8 cellular contexts compared by ENCODE assay signal in genomic region chr19:27792576-27793127, GRCh38.
DNase-seq lines count a peak whose midpoint lies in the region; ATAC-seq and TF ChIP-seq lines count a peak whose summit lies in the region.

No MANE protein-coding gene starts in this region.

- H3K9me3 ChIP-seq in breast epithelium (no peaks in the 10 kb centered on the region), mucosa of descending colon (no peaks in the 10 kb centered on the region)

- intact Hi-C loops in breast epithelium (cut with DNase I; ENCODE audit: low total_unique reads) (no loop called here), mucosa of descending colon (cut with DNase I, micrococcal nuclease) (no loop called here)

- peak overlapping the region; percentile 90 to 93 for H3K27ac ChIP-seq in breast epithelium

- no peak for ATAC-seq in stimulated activated naive CD8-positive, alpha-beta T cell treated with anti-CD3 and anti-CD28 coated beads, Interleukin-15, Interleukin-2, amounts not matched to agents 100 U/mL and 50 U/mL, for 24 hours
- ATAC-seq in mucosa of descending colon = no peak
- ATAC-seq in GM21529 (IDR thresholded peaks at IDR 0.05; ENCODE audit: unreplicated experiment) = no peak

- peak overlapping the region; percentile 96 for H3K27ac Mint-ChIP-seq in stimulated activated naive CD8-positive, alpha-beta T cell treated with anti-CD3 and anti-CD28 coated beads, Interleukin-15, Interleukin-2, amounts not matched to agents 100 ng/mL and 50 ng/mL, for 24 hours

- no peaks in the 10 kb centered on the region for H3K36me3 ChIP-seq in breast epithelium
- no peaks in the 10 kb centered on the region for H3K36me3 ChIP-seq in mucosa of descending colon (ENCODE audit: low read depth)

- DNase-seq in stimulated activated naive CD8-positive, alpha-beta T cell treated with anti-CD3 and anti-CD28 coated beads, Interleukin-15, Interleukin-2, amounts not matched to agents 100 U/mL and 50 U/mL, for 24 hours = no peak
- no peak for DNase-seq in breast epithelium (ENCODE audit: low spot score in 2 of 2)
- no peak for DNase-seq in mucosa of descending colon
- no peak for DNase-seq in dermis blood vessel endothelial cell
- DNase-seq in dedifferentiated amniotic fluid mesenchymal stem cell (ENCODE audit: extremely low spot score) = no peak
- DNase-seq in stimulated activated CD8-positive, alpha-beta memory T cell treated with anti-CD3 and anti-CD28 coated beads, Interleukin-4, amount 100 ng/mL, for 48 hours = no peak

- H3K9me3 Mint-ChIP-seq in stimulated activated naive CD8-positive, alpha-beta T cell treated with anti-CD3 and anti-CD28 coated beads, Interleukin-15, Interleukin-2, amounts not matched to agents 100 ng/mL and 50 ng/mL, for 24 hours = no peaks in the 10 kb centered on the region

- H3K4me1 Mint-ChIP-seq in stimulated activated naive CD8-positive, alpha-beta T cell treated with anti-CD3 and anti-CD28 coated beads, Interleukin-15, Interleukin-2, amounts not matched to agents 100 ng/mL and 50 ng/mL, for 24 hours (ENCODE audit: low read depth) = peaks cover 39% of the 10 kb centered on the region

- peaks cover 32% of the 10 kb centered on the region for H3K36me3 Mint-ChIP-seq in stimulated activated naive CD8-positive, alpha-beta T cell treated with anti-CD3 and anti-CD28 coated beads, Interleukin-15, Interleukin-2, amounts not matched to agents 100 ng/mL and 50 ng/mL, for 24 hours (ENCODE audit: low read depth)

- TF ChIP-seq CTCF in breast epithelium (IDR thresholded peaks at IDR 0.05) (no peak), mucosa of descending colon (IDR thresholded peaks at IDR 0.05) (no peak)

- no peaks in the 10 kb centered on the region for H3K27me3 Mint-ChIP-seq in stimulated activated naive CD8-positive, alpha-beta T cell treated with anti-CD3 and anti-CD28 coated beads, Interleukin-15, Interleukin-2, amounts not matched to agents 100 ng/mL and 50 ng/mL, for 24 hours

- no peaks in the 10 kb centered on the region for H3K27me3 ChIP-seq in breast epithelium

- TF ChIP-seq POLR2A in breast epithelium (IDR thresholded peaks at IDR 0.05) = no peak

- peak overlapping the region; percentile 92 for H3K4me3 Mint-ChIP-seq in stimulated activated naive CD8-positive, alpha-beta T cell treated with anti-CD3 and anti-CD28 coated beads, Interleukin-15, Interleukin-2, amounts not matched to agents 100 ng/mL and 50 ng/mL, for 24 hours

- H3K4me1 ChIP-seq in breast epithelium (peaks cover 0 to 14% of the 10 kb centered on the region in 2 donors), mucosa of descending colon (ENCODE audit: low read depth) (peaks cover 9% of the 10 kb centered on the region)

- H3K4me3 ChIP-seq in breast epithelium = peak overlapping the region; percentile 75 to 82 (median 80)
- H3K4me3 ChIP-seq in mucosa of descending colon = peak overlapping the region; percentile 66
